18 cellular contexts compared by ENCODE assay signal in the genomic region with DNA sequence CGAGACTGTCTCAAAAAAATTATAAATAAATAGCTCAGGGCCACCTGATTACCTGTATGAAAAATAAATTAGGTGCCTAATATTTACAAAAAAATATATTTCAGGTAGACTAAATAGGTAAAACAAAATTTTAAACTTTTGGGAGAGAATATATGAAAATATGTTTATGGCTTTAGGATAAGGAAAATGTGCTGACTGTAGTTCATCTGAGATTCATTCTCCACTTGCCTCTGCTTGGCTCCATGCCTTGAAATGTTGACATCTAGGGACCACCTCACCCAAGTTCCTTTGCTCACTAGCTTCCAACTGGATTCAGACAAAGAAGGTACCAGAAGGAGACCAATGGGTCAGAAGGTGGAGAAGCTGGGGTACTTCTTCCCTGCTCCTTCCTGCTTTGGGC. TPM values are rescaled to one million over a fixed set of nuclear protein-coding genes. Genes with fewer than 3 reads are reported as not detected.
DNase-seq lines count a peak whose midpoint lies in the region; ATAC-seq, FAIRE-seq and TF ChIP-seq lines count a peak whose summit lies in the region.
"Had no signal": no experiment of that assay in that cellular context is flagged by ENCODE, and none has a peak within 500 bp of the region (broad histone marks: within the 10 kb centered on the region; RNA-seq: fewer than 3 reads in every experiment).

No MANE protein-coding gene starts in this region.

- no peak for TF ChIP-seq RAD21 in A549 (conservative IDR thresholded peaks at IDR 0.05 in 1 of 2, IDR thresholded peaks at IDR 0.05 in 1 of 2)

- no peaks in the 10 kb centered on the region for H3K27me3 Mint-ChIP-seq in CD4-positive, CD25-positive, alpha-beta regulatory T cell
- H3K27me3 Mint-ChIP-seq in dendritic cell treated with granulocyte-macrophage colony-stimulating factor and Interleukin-4, amounts not matched to agents 40 ng/mL and 50 ng/mL, for 4 days, result no peaks in the 10 kb centered on the region

- DNase-seq in A549 (ENCODE audit: low read depth in 1 of 2, low spot score in 1 of 2) (no peak), Karpas-422 (no peak), DMS53 (lab: John Stamatoyannopoulos, UW) (no peak)
- no peak for DNase-seq in CD4-positive, CD25-positive, alpha-beta regulatory T cell
- DNase-seq: GF-D8, HCEC 1CT, KG1, NCI-H1436 treated with DMSO at 0.1 percent for 48 hours, NCI-H2081, NCI-H510A, NCI-H82, SW 1271 had no signal

- no peaks in the 10 kb centered on the region for H3K36me3 ChIP-seq in CD4-positive, CD25-positive, alpha-beta regulatory T cell (ENCODE audit: control insufficient read depth, insufficient read depth, low read length)
- H3K36me3 ChIP-seq in Karpas-422 (ENCODE audit: insufficient read depth, low read length), result no peaks in the 10 kb centered on the region
- H3K36me3 ChIP-seq: SJSA1 had no signal

- H3K9ac ChIP-seq in Karpas-422 (ENCODE audit: low read length), result no peak overlapping the region

- WGBS in A549 (ENCODE audit: missing lambda C conversion rate), result 98% methylated on average over 1 of the region's 1 CpG

- H3K9me3 Mint-ChIP-seq in CD4-positive, CD25-positive, alpha-beta regulatory T cell, result no peaks in the 10 kb centered on the region
- H3K9me3 Mint-ChIP-seq in dendritic cell treated with granulocyte-macrophage colony-stimulating factor and Interleukin-4, amounts not matched to agents 40 ng/mL and 50 ng/mL, for 4 days, result no peaks in the 10 kb centered on the region

- H3K9me2 ChIP-seq in Karpas-422 (replicated peaks; ENCODE audit: insufficient read depth, low read length), result no peaks in the 10 kb centered on the region

- peaks cover 38% of the 10 kb centered on the region for H3K79me2 ChIP-seq in Karpas-422 (ENCODE audit: low read length)

- H3K4me3 Mint-ChIP-seq in CD4-positive, CD25-positive, alpha-beta regulatory T cell, result no peak overlapping the region
- no peak overlapping the region for H3K4me3 Mint-ChIP-seq in dendritic cell treated with granulocyte-macrophage colony-stimulating factor and Interleukin-4, amounts not matched to agents 40 ng/mL and 50 ng/mL, for 4 days

- peaks cover 28 to 54% (median 40%) of the 10 kb centered on the region in 4 donors for H3K4me1 Mint-ChIP-seq in CD4-positive, CD25-positive, alpha-beta regulatory T cell
- H3K4me1 Mint-ChIP-seq in dendritic cell treated with granulocyte-macrophage colony-stimulating factor and Interleukin-4, amounts not matched to agents 40 ng/mL and 50 ng/mL, for 4 days (ENCODE audit: low read depth), result peaks cover 36% of the 10 kb centered on the region

- CTCF ChIA-PET in A549 (lab: Yijun Ruan, JAX), result interaction anchor here (0.9 to 5.4 kb wide), 7 partner anchors 9 to 33 kb away, joined by 3 to 33 read pairs (median 6); a partner anchor contains a TSS

- H3K36me3 Mint-ChIP-seq in CD4-positive, CD25-positive, alpha-beta regulatory T cell, result peaks cover 4% of the 10 kb centered on the region
- no peaks in the 10 kb centered on the region for H3K36me3 Mint-ChIP-seq in dendritic cell treated with granulocyte-macrophage colony-stimulating factor and Interleukin-4, amounts not matched to agents 40 ng/mL and 50 ng/mL, for 4 days (ENCODE audit: low read depth)

- no peak for FAIRE-seq in A549 (lab: Jason Lieb, UNC)
- FAIRE-seq: GM12891 had no signal

- H3K9me3 ChIP-seq in A549, result no peaks in the 10 kb centered on the region
- H3K9me3 ChIP-seq in CD4-positive, CD25-positive, alpha-beta regulatory T cell (ENCODE audit: control insufficient read depth in 2 of 2, low read length in 2 of 2), result no peaks in the 10 kb centered on the region
- H3K9me3 ChIP-seq in Karpas-422 (ENCODE audit: low read length), result no peaks in the 10 kb centered on the region
- H3K9me3 ChIP-seq: SJSA1 had no signal

- TF ChIP-seq POLR2A in A549 (IDR thresholded peaks at IDR 0.05; ENCODE audit: low read length), result no peak

- intact Hi-C loops in dendritic cell treated with granulocyte-macrophage colony-stimulating factor and Interleukin-4, amounts not matched to agents 40 ng/mL and 50 ng/mL, for 4 days (cut with micrococcal nuclease), result no loop called here

- H4K20me1 ChIP-seq in Karpas-422 (ENCODE audit: insufficient read depth, low read depth, low read length), result no peaks in the 10 kb centered on the region

- H3K4me2 ChIP-seq in A549 (no peak overlapping the region), Karpas-422 (ENCODE audit: low read depth, low read length, poor library complexity, severe bottlenecking) (no peak overlapping the region)

- no peak overlapping the region for H3K27ac ChIP-seq in A549
- no peak overlapping the region for H3K27ac ChIP-seq in CD4-positive, CD25-positive, alpha-beta regulatory T cell (ENCODE audit: insufficient read depth, low read length, poor library complexity, severe bottlenecking)
- peak overlapping the region; percentile 65 for H3K27ac ChIP-seq in Karpas-422 (ENCODE audit: low read length)
- H3K27ac ChIP-seq: HL-60, SJSA1 had no signal

- H2AFZ ChIP-seq in Karpas-422 (ENCODE audit: low read length), result 0 out of 2 replicates have a peak overlapping the region, but pooled peaks have one; percentile 2

- H3K27me3 ChIP-seq in CD4-positive, CD25-positive, alpha-beta regulatory T cell (ENCODE audit: control insufficient read depth, insufficient read depth, low read length), result no peaks in the 10 kb centered on the region
- H3K27me3 ChIP-seq in Karpas-422 (ENCODE audit: low read length), result no peaks in the 10 kb centered on the region
- H3K27me3 ChIP-seq: SJSA1 had no signal

- peaks cover 4% of the 10 kb centered on the region; the same call in 1 of the 3 replicates for H3K4me1 ChIP-seq in A549
- peaks cover 22% of the 10 kb centered on the region for H3K4me1 ChIP-seq in CD4-positive, CD25-positive, alpha-beta regulatory T cell (ENCODE audit: control insufficient read depth, insufficient read depth, low read length, poor library complexity, severe bottlenecking)
- H3K4me1 ChIP-seq in Karpas-422 (ENCODE audit: low read length), result peaks cover 87% of the 10 kb centered on the region

- H3K4me3 ChIP-seq in A549 (no peak overlapping the region), Karpas-422 (ENCODE audit: low read length) (no peak overlapping the region)
- H3K4me3 ChIP-seq in CD4-positive, CD25-positive, alpha-beta regulatory T cell (ENCODE audit: low read depth, low read length), result no peak overlapping the region
- H3K4me3 ChIP-seq: SJSA1 had no signal

- no peak for ATAC-seq in A549
- ATAC-seq in CD4-positive, CD25-positive, alpha-beta regulatory T cell (ENCODE audit: low read depth in 2 of 2), result no peak
- no peak for ATAC-seq in HG02970 (IDR thresholded peaks at IDR 0.05; ENCODE audit: low FRiP score, unreplicated experiment)
- no peak for ATAC-seq in GM21423 (IDR thresholded peaks at IDR 0.05; ENCODE audit: unreplicated experiment)

- POLR2A ChIA-PET in A549 (lab: Yijun Ruan, JAX), result interaction anchor here (5.1 kb wide), 1 partner anchor 10 kb away, joined by 39 read pairs; a partner anchor contains a TSS

- H3K27ac Mint-ChIP-seq in CD4-positive, CD25-positive, alpha-beta regulatory T cell, result peak overlapping the region; percentile 71 to 82 (median 75)
- peak overlapping the region; percentile 42 for H3K27ac Mint-ChIP-seq in dendritic cell treated with granulocyte-macrophage colony-stimulating factor and Interleukin-4, amounts not matched to agents 40 ng/mL and 50 ng/mL, for 4 days

- no peak for TF ChIP-seq EP300 in A549 (IDR thresholded peaks at IDR 0.05)

- TF ChIP-seq CTCF in A549 (IDR thresholded peaks at IDR 0.05), result no peak

TF ChIP-seq in A549, 52 proteins besides CTCF, POLR2A, EP300 and RAD21:
- TF ChIP-seq HOXB13 (CRISPR knock-in tag; IDR thresholded peaks at IDR 0.05; ENCODE audit: low read depth) (no peak), MAFK (IDR thresholded peaks at IDR 0.05; ENCODE audit: partially characterized antibody) (peak; percentile 19)

RNA-seq across cellular contexts. Expression of a gene that starts 9.7 kb away (rescaled TPM):
- 11.8 and 14.0 TPM in 2 replicates for polyA plus RNA-seq in A549 (2011; rRNA removed)
- polyA plus RNA-seq in A549 (2012; cell fraction: cytosol; rRNA removed), result 7.3 and 9.6 TPM in 2 replicates
- polyA plus RNA-seq in A549 (2012; cell fraction: nucleus; rRNA removed), result 4.0 and 6.0 TPM in 2 replicates
- polyA plus RNA-seq in A549 (2017; fragmentation: RNase III; extraction: RNeasy Plus Mini Kit Qiagen cat#74134 plus additional on column Dnase treatment), result 11.8 to 13.1 TPM (median 12.2 TPM) in 3 replicates
- polyA minus RNA-seq in A549 (2011; rRNA and poly(A)+ RNA removed), result 14.4 and 16.4 TPM in 2 replicates
- total RNA-seq in CD4-positive, CD25-positive, alpha-beta regulatory T cell, result 33.5 TPM
- 1 to 10 TPM; 4.2 to 7.5 (median 5.7) TPM for polyA plus RNA-seq in CD4-positive, CD25-positive, alpha-beta regulatory T cell
- total RNA-seq in Karpas-422 (2014; rRNA removed; shearing (Covaris generic); ENCODE audit: low replicate concordance), result 27.2 and 73.8 TPM in 2 replicates
